Comparison of ENCODE assay signal across 7 cellular contexts in the genomic region with DNA sequence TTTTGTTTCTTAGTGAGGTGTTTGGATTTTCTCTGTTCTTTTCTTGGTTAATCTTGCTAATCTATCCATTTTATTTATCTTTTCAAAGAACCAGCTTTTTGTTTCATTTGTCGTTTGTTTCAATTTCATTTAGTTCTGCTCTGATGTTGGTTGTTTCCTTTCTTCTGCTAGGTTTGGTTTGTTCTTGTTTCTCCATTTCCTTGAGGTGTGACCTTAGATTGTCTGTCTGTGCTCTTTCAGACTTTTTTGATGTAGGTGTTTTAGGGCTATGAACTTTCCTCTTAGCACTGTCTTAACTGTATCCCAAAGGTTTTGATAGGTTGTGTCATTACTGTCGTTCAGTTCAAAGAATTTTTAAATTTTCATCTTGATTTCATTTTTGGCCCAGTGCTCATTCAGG. TPM values are rescaled to one million over a fixed set of nuclear protein-coding genes. Genes with fewer than 3 reads are reported as not detected.
DNase-seq lines count a peak whose midpoint lies in the region; ATAC-seq lines count a peak whose summit lies in the region.
"Not testable (repeated sequence)": the region's sequence is repeated elsewhere in the genome, so short reads cannot be mapped to it uniquely, and the experiment has no call there.

No MANE protein-coding gene starts in this region.

- H3K9me3 ChIP-seq in CD8-positive, alpha-beta memory T cell (ENCODE audit: low read length); T-helper 17 cell (ENCODE audit: control insufficient read depth, low read length, poor library complexity, severe bottlenecking): not testable (repeated sequence)

- POLR2A ChIA-PET in CD8-positive, alpha-beta memory T cell (lab: Charles Lee) = interaction anchor here (1.2 kb wide), 1 partner anchor 15 kb away, joined by 4 read pairs; no protein-coding TSS in a partner anchor
- POLR2A ChIA-PET in activated CD4-positive, alpha-beta memory T cell treated with anti-CD3 and anti-CD28 coated beads, Interleukin-2, amount 10 ng/mL, durations not matched to agents 7 days and 5 days (lab: Charles Lee) = interaction anchor here (1.2 to 2.0 kb wide), 2 partner anchors 15 to 51 kb away, joined by 4 to 6 read pairs; partner anchors contain the start of gene CCDC66

- H3K4me1 Mint-ChIP-seq in CD8-positive, alpha-beta memory T cell = peaks cover 67 to 83% (median 78%) of the 10 kb centered on the region in 3 donors
- H3K4me1 Mint-ChIP-seq in T-helper 17 cell = peaks cover 47% of the 10 kb centered on the region
- H3K4me1 Mint-ChIP-seq in activated CD4-positive, alpha-beta memory T cell treated with anti-CD3 and anti-CD28 coated beads, Interleukin-2, amount 10 ng/mL, durations not matched to agents 7 days and 5 days = peaks cover 65% of the 10 kb centered on the region
- peaks cover 46% of the 10 kb centered on the region for H3K4me1 Mint-ChIP-seq in activated T-cell treated with anti-CD3 and anti-CD28 coated beads, Interleukin-2, amount 50 U/mL, for 72 hours (ENCODE audit: low read depth)
- peaks cover 84% of the 10 kb centered on the region for H3K4me1 Mint-ChIP-seq in activated naive CD4-positive, alpha-beta T cell treated with anti-CD3 and anti-CD28 coated beads, Interleukin-2, amount 50 U/mL, for 24 hours
- H3K4me1 Mint-ChIP-seq in natural killer cell treated with Interleukin-12 subunit alpha and Interleukin-12 subunit beta and Interleukin-15 and Interleukin-18, amount 100 ng/mL, for 72 hours (ENCODE audit: low read depth in 2 of 2) = peaks cover 24 to 39% of the 10 kb centered on the region in 2 donors

- peak overlapping the region; percentile 5 to 96 (median 62) for H3K27ac Mint-ChIP-seq in CD8-positive, alpha-beta memory T cell
- peak overlapping the region; percentile 76 for H3K27ac Mint-ChIP-seq in T-helper 17 cell
- peak overlapping the region; percentile 69 for H3K27ac Mint-ChIP-seq in activated CD4-positive, alpha-beta memory T cell treated with anti-CD3 and anti-CD28 coated beads, Interleukin-2, amount 10 ng/mL, durations not matched to agents 7 days and 5 days
- peak overlapping the region; percentile 18 for H3K27ac Mint-ChIP-seq in activated T-cell treated with anti-CD3 and anti-CD28 coated beads, Interleukin-2, amount 50 U/mL, for 72 hours
- peak overlapping the region; percentile 90 for H3K27ac Mint-ChIP-seq in activated naive CD4-positive, alpha-beta T cell treated with anti-CD3 and anti-CD28 coated beads, Interleukin-2, amount 50 U/mL, for 24 hours
- peak overlapping the region in 1 of 2 donors; percentile 9 for H3K27ac Mint-ChIP-seq in natural killer cell treated with Interleukin-12 subunit alpha and Interleukin-12 subunit beta and Interleukin-15 and Interleukin-18, amount 100 ng/mL, for 72 hours

- H3K36me3 ChIP-seq in CD8-positive, alpha-beta memory T cell (ENCODE audit: insufficient read depth, low read length) = not testable (repeated sequence)

- H3K36me3 Mint-ChIP-seq in CD8-positive, alpha-beta memory T cell = peaks cover 39 to 83% (median 54%) of the 10 kb centered on the region in 3 donors
- H3K36me3 Mint-ChIP-seq in T-helper 17 cell (ENCODE audit: low read depth) = not testable (repeated sequence)
- H3K36me3 Mint-ChIP-seq in activated CD4-positive, alpha-beta memory T cell treated with anti-CD3 and anti-CD28 coated beads, Interleukin-2, amount 10 ng/mL, durations not matched to agents 7 days and 5 days (ENCODE audit: low read depth) = peaks cover 99% of the 10 kb centered on the region
- peaks cover 42 to 65% of the 10 kb centered on the region in 2 donors for H3K36me3 Mint-ChIP-seq in activated T-cell treated with anti-CD3 and anti-CD28 coated beads, Interleukin-2, amount 50 U/mL, for 72 hours (ENCODE audit: insufficient read depth in 2 of 2)
- peaks cover 79% of the 10 kb centered on the region for H3K36me3 Mint-ChIP-seq in activated naive CD4-positive, alpha-beta T cell treated with anti-CD3 and anti-CD28 coated beads, Interleukin-2, amount 50 U/mL, for 24 hours
- H3K36me3 Mint-ChIP-seq in natural killer cell treated with Interleukin-12 subunit alpha and Interleukin-12 subunit beta and Interleukin-15 and Interleukin-18, amount 100 ng/mL, for 72 hours = peaks cover 55% of the 10 kb centered on the region

- H3K4me3 Mint-ChIP-seq in CD8-positive, alpha-beta memory T cell = peak overlapping the region in 6 of 7 donors; percentile 10 to 49 (median 30)
- peak overlapping the region; percentile 49 for H3K4me3 Mint-ChIP-seq in T-helper 17 cell
- peak overlapping the region; percentile 4 for H3K4me3 Mint-ChIP-seq in activated CD4-positive, alpha-beta memory T cell treated with anti-CD3 and anti-CD28 coated beads, Interleukin-2, amount 10 ng/mL, durations not matched to agents 7 days and 5 days
- H3K4me3 Mint-ChIP-seq in activated T-cell treated with anti-CD3 and anti-CD28 coated beads, Interleukin-2, amount 50 U/mL, for 72 hours = peak overlapping the region in 1 of 2 donors; percentile 8
- peak overlapping the region; percentile 75 for H3K4me3 Mint-ChIP-seq in activated naive CD4-positive, alpha-beta T cell treated with anti-CD3 and anti-CD28 coated beads, Interleukin-2, amount 50 U/mL, for 24 hours
- peak overlapping the region; percentile 4 for H3K4me3 Mint-ChIP-seq in natural killer cell treated with Interleukin-12 subunit alpha and Interleukin-12 subunit beta and Interleukin-15 and Interleukin-18, amount 100 ng/mL, for 72 hours

- CTCF ChIA-PET in CD8-positive, alpha-beta memory T cell (lab: Charles Lee); activated CD4-positive, alpha-beta memory T cell treated with anti-CD3 and anti-CD28 coated beads, Interleukin-2, amount 10 ng/mL, durations not matched to agents 7 days and 5 days (lab: Charles Lee): not testable (repeated sequence)

- H3K27me3 ChIP-seq in CD8-positive, alpha-beta memory T cell (ENCODE audit: insufficient read depth, low read length, poor library complexity, severe bottlenecking) = not testable (repeated sequence)

- H3K4me1 ChIP-seq in CD8-positive, alpha-beta memory T cell (ENCODE audit: insufficient read depth, low read length) = peaks cover 48% of the 10 kb centered on the region

- H3K4me3 ChIP-seq in CD8-positive, alpha-beta memory T cell (ENCODE audit: low read length) = not testable (repeated sequence)

- DNase-seq in CD8-positive, alpha-beta memory T cell; T-helper 17 cell; activated CD4-positive, alpha-beta memory T cell treated with anti-CD3 and anti-CD28 coated beads, Interleukin-2, amount 10 ng/mL, durations not matched to agents 7 days and 5 days; activated T-cell treated with anti-CD3 and anti-CD28 coated beads, Interleukin-2, amount 50 U/mL, for 72 hours; natural killer cell treated with Interleukin-12 subunit alpha and Interleukin-12 subunit beta and Interleukin-15 and Interleukin-18, amount 100 ng/mL, for 72 hours (ENCODE audit: low spot score): not testable (repeated sequence)
- DNase-seq in central memory CD4-positive, alpha-beta T cell = peak; percentile 17

- peaks cover 0 to 10% (median under 1%) of the 10 kb centered on the region in 5 donors for H3K9me3 Mint-ChIP-seq in CD8-positive, alpha-beta memory T cell
- peaks cover 41% of the 10 kb centered on the region for H3K9me3 Mint-ChIP-seq in activated CD4-positive, alpha-beta memory T cell treated with anti-CD3 and anti-CD28 coated beads, Interleukin-2, amount 10 ng/mL, durations not matched to agents 7 days and 5 days
- not testable (repeated sequence) for H3K9me3 Mint-ChIP-seq in activated T-cell treated with anti-CD3 and anti-CD28 coated beads, Interleukin-2, amount 50 U/mL, for 72 hours; natural killer cell treated with Interleukin-12 subunit alpha and Interleukin-12 subunit beta and Interleukin-15 and Interleukin-18, amount 100 ng/mL, for 72 hours
- H3K9me3 Mint-ChIP-seq in activated naive CD4-positive, alpha-beta T cell treated with anti-CD3 and anti-CD28 coated beads, Interleukin-2, amount 50 U/mL, for 24 hours = peaks cover 11% of the 10 kb centered on the region

- not testable (repeated sequence) for ATAC-seq in T-helper 17 cell; activated T-cell treated with anti-CD3 and anti-CD28 coated beads, Interleukin-2, amount 50 U/mL, for 72 hours (replicated peaks in 1 of 2); natural killer cell treated with Interleukin-12 subunit alpha and Interleukin-12 subunit beta and Interleukin-15 and Interleukin-18, amount 100 ng/mL, for 72 hours

- H3K27ac ChIP-seq in CD8-positive, alpha-beta memory T cell (ENCODE audit: low read depth, low read length) = not testable (repeated sequence)

- H3K27me3 Mint-ChIP-seq in CD8-positive, alpha-beta memory T cell; T-helper 17 cell; activated CD4-positive, alpha-beta memory T cell treated with anti-CD3 and anti-CD28 coated beads, Interleukin-2, amount 10 ng/mL, durations not matched to agents 7 days and 5 days; activated T-cell treated with anti-CD3 and anti-CD28 coated beads, Interleukin-2, amount 50 U/mL, for 72 hours (ENCODE audit: low read depth); activated naive CD4-positive, alpha-beta T cell treated with anti-CD3 and anti-CD28 coated beads, Interleukin-2, amount 50 U/mL, for 24 hours; natural killer cell treated with Interleukin-12 subunit alpha and Interleukin-12 subunit beta and Interleukin-15 and Interleukin-18, amount 100 ng/mL, for 72 hours: not testable (repeated sequence)

RNA-seq across cellular contexts. Expression of gene CCDC66, which starts 51.5 kb away (rescaled TPM):
- 10 to 100 TPM; 35.7 to 38.7 TPM for total RNA-seq in CD8-positive, alpha-beta memory T cell
- 25.0 TPM for polyA plus RNA-seq in CD8-positive, alpha-beta memory T cell
- 10 to 100 TPM; 58.4 to 71.7 TPM for total RNA-seq in T-helper 17 cell
- total RNA-seq in activated CD4-positive, alpha-beta memory T cell treated with anti-CD3 and anti-CD28 coated beads, Interleukin-2, amount 10 ng/mL, durations not matched to agents 7 days and 5 days = 10 to 100 TPM; 29.6 to 32.5 TPM
- total RNA-seq in activated T-cell treated with anti-CD3 and anti-CD28 coated beads, Interleukin-2, amount 50 U/mL, for 72 hours = 10 to 100 TPM; 29.0 to 34.7 TPM
- total RNA-seq in natural killer cell treated with Interleukin-12 subunit alpha and Interleukin-12 subunit beta and Interleukin-15 and Interleukin-18, amount 100 ng/mL, for 72 hours = 10 to 100 TPM; 24.9 to 49.2 TPM
